ENCODE assay signal across 21 cellular contexts in the genomic region with DNA sequence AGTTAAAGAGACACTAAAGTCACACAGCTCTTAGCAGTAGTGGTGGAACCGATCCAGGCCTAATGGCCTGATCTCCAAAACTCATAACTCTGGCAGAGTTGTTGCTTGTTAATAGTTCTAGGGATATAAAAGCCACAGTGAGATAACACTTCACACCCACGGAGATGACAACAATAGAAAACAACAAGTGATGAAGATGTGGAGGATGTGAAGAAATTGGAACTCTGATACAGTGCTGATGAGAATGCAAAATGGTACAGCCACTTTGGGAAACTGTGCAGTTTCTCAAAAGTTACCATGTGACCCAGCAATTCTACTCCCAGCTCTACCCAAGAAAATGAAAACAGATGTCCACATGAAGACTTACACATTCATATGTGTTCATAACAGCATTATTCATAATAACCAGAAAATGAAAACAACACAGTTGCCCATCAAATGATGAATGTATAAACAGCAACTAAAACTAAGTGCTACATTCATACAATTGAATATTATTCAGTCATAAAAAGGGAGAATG. TPM values are rescaled to one million over a fixed set of nuclear protein-coding genes. Genes with fewer than 3 reads are reported as not detected.
DNase-seq lines count a peak whose midpoint lies in the region; ATAC-seq and TF ChIP-seq lines count a peak whose summit lies in the region.
"Had no signal": no experiment of that assay in that cellular context is flagged by ENCODE, and none has a peak within 500 bp of the region (broad histone marks: within the 10 kb centered on the region; RNA-seq: fewer than 3 reads in every experiment).

No MANE protein-coding gene starts in this region.

- H3K18ac ChIP-seq in mesenchymal stem cell (ENCODE audit: low read depth in 1 of 2, low read length in 2 of 2) = no peak overlapping the region

- POLR2A ChIA-PET in activated CD4-positive, alpha-beta memory T cell treated with anti-CD3 and anti-CD28 coated beads for 36 hours (lab: Charles Lee) = interaction anchor here (0.9 to 2.5 kb wide), 5 partner anchors 18 to 565 kb away, joined by 3 to 11 read pairs (median 3); no protein-coding TSS in a partner anchor
- POLR2A ChIA-PET in activated CD4-positive, alpha-beta memory T cell treated with anti-CD3 and anti-CD28 coated beads, Interleukin-2, amount 10 ng/mL, durations not matched to agents 7 days and 5 days (lab: Charles Lee) = interaction anchor here (1.2 to 3.5 kb wide), 6 partner anchors 21 to 107 kb away, joined by 3 to 10 read pairs (median 4); a partner anchor contains a TSS
- POLR2A ChIA-PET in HEK293 (lab: Yijun Ruan, JAX) = no interaction called here
- POLR2A ChIA-PET in naive thymus-derived CD8-positive, alpha-beta T cell (lab: Charles Lee) = interaction anchor here (0.6 to 1.9 kb wide), 8 partner anchors 14 to 72 kb away, joined by 4 to 8 read pairs (median 5); no protein-coding TSS in a partner anchor

- no peak overlapping the region for H2BK120ac ChIP-seq in mesenchymal stem cell (ENCODE audit: low read depth, low read length)

- H3K9me3 Mint-ChIP-seq in activated CD4-positive, alpha-beta memory T cell treated with anti-CD3 and anti-CD28 coated beads for 36 hours = no peaks in the 10 kb centered on the region
- H3K9me3 Mint-ChIP-seq in activated CD4-positive, alpha-beta memory T cell treated with anti-CD3 and anti-CD28 coated beads, Interleukin-2, amount 10 ng/mL, durations not matched to agents 7 days and 5 days = no peaks in the 10 kb centered on the region
- H3K9me3 Mint-ChIP-seq in naive thymus-derived CD8-positive, alpha-beta T cell = no peaks in the 10 kb centered on the region

- CTCF ChIA-PET in activated CD4-positive, alpha-beta memory T cell treated with anti-CD3 and anti-CD28 coated beads for 36 hours (lab: Charles Lee) = interaction anchor here (0.6 to 8.7 kb wide), 8 partner anchors 21 to 251 kb away, joined by 3 to 101 read pairs (median 4); no protein-coding TSS in a partner anchor
- CTCF ChIA-PET in activated CD4-positive, alpha-beta memory T cell treated with anti-CD3 and anti-CD28 coated beads, Interleukin-2, amount 10 ng/mL, durations not matched to agents 7 days and 5 days (lab: Charles Lee) = interaction anchor here (1.0 to 5.7 kb wide), 6 partner anchors 12 to 98 kb away, joined by 3 to 45 read pairs (median 8); no protein-coding TSS in a partner anchor
- CTCF ChIA-PET in HEK293 (lab: Yijun Ruan, JAX) = interaction anchor here (0.9 to 1.1 kb wide), 2 partner anchors 54 to 69 kb away, joined by 3 to 4 read pairs; no protein-coding TSS in a partner anchor

- no peak overlapping the region for H3K23ac ChIP-seq in mesenchymal stem cell (ENCODE audit: low read length in 2 of 2)

- no peak for ATAC-seq in naive thymus-derived CD8-positive, alpha-beta T cell
- ATAC-seq in HG03095 (IDR thresholded peaks at IDR 0.05; ENCODE audit: unreplicated experiment) (no peak), HG02763 (IDR thresholded peaks at IDR 0.05; ENCODE audit: unreplicated experiment) (no peak)
- ATAC-seq: left colon, pancreas, SK-N-SH treated with all-trans-retinoic acid at 6 μM for 48 hours had no signal

- no peaks in the 10 kb centered on the region for H3K27me3 Mint-ChIP-seq in activated CD4-positive, alpha-beta memory T cell treated with anti-CD3 and anti-CD28 coated beads for 36 hours
- no peaks in the 10 kb centered on the region for H3K27me3 Mint-ChIP-seq in activated CD4-positive, alpha-beta memory T cell treated with anti-CD3 and anti-CD28 coated beads, Interleukin-2, amount 10 ng/mL, durations not matched to agents 7 days and 5 days
- H3K27me3 Mint-ChIP-seq in naive thymus-derived CD8-positive, alpha-beta T cell = no peaks in the 10 kb centered on the region

- H2BK15ac ChIP-seq in mesenchymal stem cell (ENCODE audit: low read depth, poor library complexity, severe bottlenecking) = no peak overlapping the region

- WGBS in mesenchymal stem cell = 100% methylated on average over 1 of the region's 2 CpGs

- no peak overlapping the region for H2BK5ac ChIP-seq in mesenchymal stem cell (ENCODE audit: low read depth, low read length, poor library complexity, severe bottlenecking)

- no peak overlapping the region for H3K14ac ChIP-seq in mesenchymal stem cell (ENCODE audit: low read length in 2 of 2)

- H3K4me1 ChIP-seq in HEK293 (ENCODE audit: control insufficient read depth, insufficient read depth, low read length) (no peaks in the 10 kb centered on the region), adipocyte (ENCODE audit: control insufficient read depth, insufficient read depth, low read length) (peaks cover 21% of the 10 kb centered on the region), mesenchymal stem cell (ENCODE audit: control insufficient read depth, insufficient read depth, low read depth, low read length) (peaks cover 10% of the 10 kb centered on the region)
- H3K4me1 ChIP-seq: uterus had no signal

- H3K9me3 ChIP-seq in HEK293 (ENCODE audit: control insufficient read depth, insufficient read depth, low read depth, low read length) (no peaks in the 10 kb centered on the region), adipocyte (ENCODE audit: control insufficient read depth, low read length) (no peaks in the 10 kb centered on the region), mesenchymal stem cell (ENCODE audit: control insufficient read depth, low read length) (no peaks in the 10 kb centered on the region)
- H3K9me3 ChIP-seq: esophagus muscularis mucosa, pancreas, stomach, uterus had no signal

- H3K4me2 ChIP-seq in mesenchymal stem cell (ENCODE audit: low read length, poor library complexity, severe bottlenecking) = no peak overlapping the region

- H2AK5ac ChIP-seq in mesenchymal stem cell (ENCODE audit: low read length, severe bottlenecking) = no peak overlapping the region

- no peak overlapping the region for H3K4me3 Mint-ChIP-seq in activated CD4-positive, alpha-beta memory T cell treated with anti-CD3 and anti-CD28 coated beads for 36 hours
- H3K4me3 Mint-ChIP-seq in activated CD4-positive, alpha-beta memory T cell treated with anti-CD3 and anti-CD28 coated beads, Interleukin-2, amount 10 ng/mL, durations not matched to agents 7 days and 5 days = no peak overlapping the region
- H3K4me3 Mint-ChIP-seq in naive thymus-derived CD8-positive, alpha-beta T cell = peak overlapping the region in 1 of 10 donors; percentile 7

- no peak overlapping the region for H2AFZ ChIP-seq in mesenchymal stem cell (ENCODE audit: low read depth, low read length)

- intact Hi-C loops in activated CD4-positive, alpha-beta memory T cell treated with anti-CD3 and anti-CD28 coated beads for 36 hours (cut with micrococcal nuclease) = loop anchor here (10.0 kb wide), 1 partner anchor 289 kb away; a partner anchor contains a TSS

- H3K27me3 ChIP-seq in adipocyte (replicated peaks; ENCODE audit: control insufficient read depth, insufficient read depth, low read length) = no peaks in the 10 kb centered on the region
- no peaks in the 10 kb centered on the region for H3K27me3 ChIP-seq in mesenchymal stem cell (ENCODE audit: control insufficient read depth in 1 of 2, insufficient read depth in 1 of 2, low read length in 2 of 2)
- H3K27me3 ChIP-seq: esophagus muscularis mucosa, pancreas, stomach, uterus had no signal

- H3K9ac ChIP-seq in adipocyte (ENCODE audit: low read length) (no peak overlapping the region), mesenchymal stem cell (ENCODE audit: low read length) (no peak overlapping the region)

- H4K8ac ChIP-seq in mesenchymal stem cell (ENCODE audit: low read length) = no peak overlapping the region

- no peak overlapping the region for H3K4ac ChIP-seq in mesenchymal stem cell (ENCODE audit: low read depth in 1 of 2, low read length in 2 of 2)

- peak overlapping the region; percentile 87 for H3K27ac Mint-ChIP-seq in activated CD4-positive, alpha-beta memory T cell treated with anti-CD3 and anti-CD28 coated beads for 36 hours
- no peak overlapping the region for H3K27ac Mint-ChIP-seq in activated CD4-positive, alpha-beta memory T cell treated with anti-CD3 and anti-CD28 coated beads, Interleukin-2, amount 10 ng/mL, durations not matched to agents 7 days and 5 days
- peak overlapping the region; percentile 41 to 100 (median 91) for H3K27ac Mint-ChIP-seq in naive thymus-derived CD8-positive, alpha-beta T cell

- no peak overlapping the region for H3K27ac ChIP-seq in HEK293 (ENCODE audit: extremely low read depth, low read depth, low read length)
- no peak overlapping the region for H3K27ac ChIP-seq in mesenchymal stem cell (ENCODE audit: low read length, poor library complexity, severe bottlenecking)
- H3K27ac ChIP-seq: esophagus muscularis mucosa, pancreas, stomach, uterus had no signal

- H2BK12ac ChIP-seq in mesenchymal stem cell (ENCODE audit: low read length in 2 of 2) = no peak overlapping the region

- H3K36me3 ChIP-seq in HEK293 (ENCODE audit: control insufficient read depth in 2 of 2, insufficient read depth in 1 of 2, low read length in 2 of 2) = no peaks in the 10 kb centered on the region
- no peaks in the 10 kb centered on the region for H3K36me3 ChIP-seq in adipocyte (ENCODE audit: control insufficient read depth, insufficient read depth, low read length, severe bottlenecking)
- H3K36me3 ChIP-seq in mesenchymal stem cell (ENCODE audit: control insufficient read depth in 1 of 2, insufficient read depth in 2 of 2, low read depth in 1 of 2, low read length in 2 of 2) = no peaks in the 10 kb centered on the region
- H3K36me3 ChIP-seq: esophagus muscularis mucosa, pancreas, stomach, uterus had no signal

- no peak for TF ChIP-seq CTCF in HEK293 (tag by site-specific recombination; IDR thresholded peaks at IDR 0.05)

- H3K4me3 ChIP-seq in HEK293 (ENCODE audit: low read depth, low read length) (no peak overlapping the region), adipocyte (ENCODE audit: low read length) (no peak overlapping the region), mesenchymal stem cell (ENCODE audit: insufficient read depth in 1 of 2, low read depth in 1 of 2, low read length in 2 of 2) (no peak overlapping the region)
- H3K4me3 ChIP-seq: esophagus muscularis mucosa, pancreas, skin epidermis, stomach, uterus had no signal

- peaks cover 19% of the 10 kb centered on the region for H3K36me3 Mint-ChIP-seq in activated CD4-positive, alpha-beta memory T cell treated with anti-CD3 and anti-CD28 coated beads for 36 hours
- peaks cover 27% of the 10 kb centered on the region for H3K36me3 Mint-ChIP-seq in activated CD4-positive, alpha-beta memory T cell treated with anti-CD3 and anti-CD28 coated beads, Interleukin-2, amount 10 ng/mL, durations not matched to agents 7 days and 5 days (ENCODE audit: low read depth)
- peaks cover 0 to 1% (median 0%) of the 10 kb centered on the region in 3 donors for H3K36me3 Mint-ChIP-seq in naive thymus-derived CD8-positive, alpha-beta T cell

- peaks cover 65% of the 10 kb centered on the region for H3K4me1 Mint-ChIP-seq in activated CD4-positive, alpha-beta memory T cell treated with anti-CD3 and anti-CD28 coated beads for 36 hours (ENCODE audit: low read depth)
- H3K4me1 Mint-ChIP-seq in activated CD4-positive, alpha-beta memory T cell treated with anti-CD3 and anti-CD28 coated beads, Interleukin-2, amount 10 ng/mL, durations not matched to agents 7 days and 5 days = peaks cover 72% of the 10 kb centered on the region
- H3K4me1 Mint-ChIP-seq in naive thymus-derived CD8-positive, alpha-beta T cell = peaks cover 47 to 84% (median 80%) of the 10 kb centered on the region in 4 donors

- no peak for DNase-seq in activated CD4-positive, alpha-beta memory T cell treated with anti-CD3 and anti-CD28 coated beads for 36 hours
- no peak for DNase-seq in activated CD4-positive, alpha-beta memory T cell treated with anti-CD3 and anti-CD28 coated beads, Interleukin-2, amount 10 ng/mL, durations not matched to agents 7 days and 5 days
- peak; percentile 55 for DNase-seq in adipocyte (ENCODE audit: low read depth)
- no peak for DNase-seq in naive thymus-derived CD8-positive, alpha-beta T cell
- DNase-seq in mesenchymal stem cell = no peak
- DNase-seq: GDM1, hypothalamus, left colon, MV-4-11, NCI-H2081 treated with DMSO at 0.1 percent for 48 hours, NCI-H524 treated with DMSO at 0.1 percent for 48 hours, pancreas, stomach, uterus had no signal

- H3K79me1 ChIP-seq in mesenchymal stem cell (replicated peaks; ENCODE audit: low read length, poor library complexity, severe bottlenecking) = peaks cover 29% of the 10 kb centered on the region

- H4K91ac ChIP-seq in mesenchymal stem cell (ENCODE audit: low read length) = no peak overlapping the region

RNA-seq across cellular contexts. Expression of a gene that starts 3.9 kb away (rescaled TPM):
- total RNA-seq in activated CD4-positive, alpha-beta memory T cell treated with anti-CD3 and anti-CD28 coated beads for 36 hours = 10 to 100 TPM; 46.1 to 47.1 TPM
- 10 to 100 TPM; 47.0 to 47.3 TPM for total RNA-seq in activated CD4-positive, alpha-beta memory T cell treated with anti-CD3 and anti-CD28 coated beads, Interleukin-2, amount 10 ng/mL, durations not matched to agents 7 days and 5 days
- total RNA-seq in naive thymus-derived CD8-positive, alpha-beta T cell = 10 to 100 TPM; 46.4 to 48.8 TPM
- polyA plus RNA-seq in naive thymus-derived CD8-positive, alpha-beta T cell = 100 to 1,000 TPM in 1 of 3 donors, 10 to 100 TPM in 2; 67.4 to 122 (median 98.5) TPM
- 15.4 TPM for polyA plus RNA-seq in mesenchymal stem cell (2013, experiment 1 of 2)
- polyA plus RNA-seq in mesenchymal stem cell (2013, experiment 2 of 2) = 14.4 TPM
- total RNA-seq: A673 had no signal
